In genomic region chr9:94693485-94694191, GRCh38 we compare ENCODE assay signal across 27 cellular contexts. TPM values are rescaled to one million over a fixed set of nuclear protein-coding genes. Genes with fewer than 3 reads are reported as not detected.
A peak's percentile ranks its signal among the peaks of the same experiment; 100 is the strongest.
DNase-seq lines count a peak whose midpoint lies in the region; ATAC-seq and TF ChIP-seq lines count a peak whose summit lies in the region.
"Had no signal": no experiment of that assay in that cellular context is flagged by ENCODE, and none has a peak within 500 bp of the region (broad histone marks: within the 10 kb centered on the region; RNA-seq: fewer than 3 reads in every experiment).

No MANE protein-coding gene starts in this region.

- H3K9me3 ChIP-seq in cardiac muscle cell (ENCODE audit: low read depth) (no peaks in the 10 kb centered on the region), left lung (no peaks in the 10 kb centered on the region), stomach smooth muscle (ENCODE audit: control insufficient read depth in 2 of 2, low read length in 2 of 2) (no peaks in the 10 kb centered on the region), OCI-LY7 (ENCODE audit: low read length) (no peaks in the 10 kb centered on the region)
- H3K9me3 ChIP-seq: pancreas, right atrium auricular region, thyroid gland had no signal

- DNase-seq in cardiac muscle cell (ENCODE audit: low read depth in 1 of 2, low spot score in 1 of 2) (no peak), left ventricle myocardium superior (no peak), left lung (no peak), iPS-NIHi7 (ENCODE audit: extremely low spot score) (no peak), OCI-LY7 (ENCODE audit: low spot score) (no peak)
- no peak for DNase-seq in activated CD4-positive, alpha-beta T cell treated with anti-CD3 and anti-CD28 coated beads for 4 hours
- DNase-seq: activated CD4-positive, alpha-beta T cell treated with anti-CD3 and anti-CD28 coated beads, Interleukin-2, amount 50 U/mL, for 48 hours; activated naive CD4-positive, alpha-beta T cell; activated T-cell treated with anti-CD3 and anti-CD28 coated beads, Interleukin-2, amount 50 U/mL, for 72 hours; CD4-positive, alpha-beta memory T cell; cerebellar nuclear complex; head of caudate nucleus; HFFc6; nephron progenitor cell; PC-3; stimulated activated CD4-positive, alpha-beta T cell treated with anti-CD3 and anti-CD28 coated beads, Interleukin-2, amount 100 ng/mL, for 24 hours; stimulated activated CD8-positive, alpha-beta memory T cell treated with anti-CD3 and anti-CD28 coated beads, Interleukin-4, amount 100 ng/mL, for 48 hours; T-helper 17 cell had no signal

- no peaks in the 10 kb centered on the region for H3K79me2 ChIP-seq in OCI-LY7 (ENCODE audit: insufficient read depth, low read depth, low read length)

- POLR2A ChIA-PET in OCI-LY7 (lab: Charles Lee) = interaction anchor here (0.7 kb wide), 1 partner anchor 451 kb away, joined by 4 read pairs; no protein-coding TSS in a partner anchor

- H3K36me3 ChIP-seq in cardiac muscle cell (no peaks in the 10 kb centered on the region), left lung (no peaks in the 10 kb centered on the region), stomach smooth muscle (ENCODE audit: control insufficient read depth in 2 of 2, insufficient read depth in 2 of 2, low read length in 2 of 2) (no peaks in the 10 kb centered on the region), OCI-LY7 (ENCODE audit: insufficient read depth, low read length) (no peaks in the 10 kb centered on the region)
- H3K36me3 ChIP-seq: pancreas, right atrium auricular region, thyroid gland had no signal

- H3K4me2 ChIP-seq in OCI-LY7 (ENCODE audit: low read length) = no peak overlapping the region

- BruUV-seq in OCI-LY7 (replicated peaks; lab: Mats Ljungman, UMichigan) = no TSS peak

- TF ChIP-seq CTCF in cardiac muscle cell (IDR thresholded peaks at IDR 0.05; ENCODE audit: low read depth, low read length) (no peak), VCaP (conservative IDR thresholded peaks at IDR 0.05) (no peak), left lung (IDR thresholded peaks at IDR 0.05) (no peak), OCI-LY7 (conservative IDR thresholded peaks at IDR 0.05; ENCODE audit: low read length) (no peak)

- no peaks in the 10 kb centered on the region for H4K20me1 ChIP-seq in OCI-LY7 (ENCODE audit: insufficient read depth, low read length)

- CTCF ChIA-PET in OCI-LY7 (lab: Charles Lee; ENCODE audit: unreplicated experiment) = no interaction called here

- ATAC-seq in left ventricle myocardium superior (no peak), left lung (peak; percentile 34)
- ATAC-seq: activated CD4-positive, CD25-positive, alpha-beta regulatory T cell treated with anti-CD3 and anti-CD28 coated beads, Interleukin-2, amount 50 U/mL, for 24 hours; activated T-cell treated with anti-CD3 and anti-CD28 coated beads, Interleukin-2, amount 50 U/mL, for 72 hours; esophagus mucosa; PC-3; T-helper 17 cell had no signal

- peak overlapping the region; percentile 59 for H3K27ac ChIP-seq in cardiac muscle cell
- H3K27ac ChIP-seq in VCaP = peak overlapping the region; percentile 81
- H3K27ac ChIP-seq in left lung = no peak overlapping the region
- H3K27ac ChIP-seq in stomach smooth muscle (ENCODE audit: low read length) = peak overlapping the region; percentile 49
- no peak overlapping the region for H3K27ac ChIP-seq in OCI-LY7 (ENCODE audit: low read depth, low read length, poor library complexity, severe bottlenecking)
- H3K27ac ChIP-seq: right atrium auricular region, thyroid gland had no signal

- H3K4me1 ChIP-seq in cardiac muscle cell (ENCODE audit: low read depth) = peaks cover 8% of the 10 kb centered on the region
- peaks cover 4% of the 10 kb centered on the region in 2 donors for H3K4me1 ChIP-seq in left lung
- peaks cover 17% of the 10 kb centered on the region for H3K4me1 ChIP-seq in stomach smooth muscle (ENCODE audit: control insufficient read depth, insufficient read depth, low read length)
- no peaks in the 10 kb centered on the region for H3K4me1 ChIP-seq in OCI-LY7 (ENCODE audit: insufficient read depth, low read length, poor library complexity, severe bottlenecking)
- H3K4me1 ChIP-seq: right atrium auricular region had no signal

- intact Hi-C loops in left ventricle myocardium superior (cut with micrococcal nuclease) (no loop called here), left lung (cut with DNase I) (no loop called here), OCI-LY7 (cut with micrococcal nuclease; ENCODE audit: unreplicated experiment) (no loop called here)

- H3K9me2 ChIP-seq in OCI-LY7 (ENCODE audit: insufficient read depth, low read length) = no peaks in the 10 kb centered on the region

- no peak overlapping the region for H3K9ac ChIP-seq in stomach smooth muscle (ENCODE audit: low read length in 2 of 2)

- no peak overlapping the region for H2AFZ ChIP-seq in OCI-LY7 (ENCODE audit: low read length)

- H3K27me3 ChIP-seq in cardiac muscle cell (no peaks in the 10 kb centered on the region), left lung (no peaks in the 10 kb centered on the region), stomach smooth muscle (ENCODE audit: control insufficient read depth in 1 of 2, insufficient read depth in 2 of 2, low read length in 2 of 2) (no peaks in the 10 kb centered on the region)
- H3K27me3 ChIP-seq: pancreas, right atrium auricular region, thyroid gland had no signal

- no peak overlapping the region for H3K4me3 ChIP-seq in cardiac muscle cell
- H3K4me3 ChIP-seq in left lung = no peak overlapping the region
- peak overlapping the region; percentile 8 to 47 for H3K4me3 ChIP-seq in stomach smooth muscle (ENCODE audit: low read length in 2 of 2)
- no peak overlapping the region for H3K4me3 ChIP-seq in OCI-LY7 (ENCODE audit: low read depth, low read length, poor library complexity, severe bottlenecking)
- H3K4me3 ChIP-seq: lung, pancreas, right atrium auricular region, thyroid gland had no signal

RNA-seq across cellular contexts. Expression of gene AOPEP, which starts 32.9 kb away (rescaled TPM):
- total RNA-seq in cardiac muscle cell (67.7 and 88.7 TPM in 2 replicates), left ventricle myocardium superior (161 TPM), left lung (10 to 100 TPM; 74.3 to 83.2 TPM), OCI-LY7 (2022) (20.6 and 24.3 TPM in 2 replicates)
- polyA plus RNA-seq in cardiac muscle cell = 46.8 and 55.9 TPM in 2 replicates
- total RNA-seq in OCI-LY7 (2014; rRNA removed; shearing (Covaris generic)) = 17.3 and 20.5 TPM in 2 replicates

RNA-seq across cellular contexts. Expression of gene FBP1, which starts 54.3 kb away (rescaled TPM):
- total RNA-seq in cardiac muscle cell (0.46 and 2.9 TPM in 2 replicates), left ventricle myocardium superior (1.3 TPM), left lung (100 to 1,000 TPM; 191 to 210 TPM), OCI-LY7 (2022) (63.9 and 94.1 TPM in 2 replicates)
- polyA plus RNA-seq in cardiac muscle cell = 1.3 and 3.1 TPM in 2 replicates
- 70.0 and 79.1 TPM in 2 replicates for total RNA-seq in OCI-LY7 (2014; rRNA removed; shearing (Covaris generic))
- total RNA-seq: fibroblast of villous mesenchyme, HFFc6 had no signal

Comparison
In these comparisons a context has a peak if more than half of its experiments do, and no peak if none do; other contexts are left out.
1. H3K27ac ChIP-seq: peak in cardiac muscle cell (single experiment), VCaP (single experiment) and stomach smooth muscle (single experiment); none in left lung (0 of 2) and OCI-LY7 (single experiment).
2. H3K4me3 ChIP-seq: peak in stomach smooth muscle (2 of 2); none in cardiac muscle cell (single experiment), left lung (0 of 2) and OCI-LY7 (single experiment).
3. RNA of gene FBP1, which starts 54.3 kb away (total RNA-seq): 191 to 210 TPM in left lung and 63.9 to 94.1 TPM in OCI-LY7; 0.46 to 2.9 TPM in cardiac muscle cell and 1.3 TPM in left ventricle myocardium superior (single experiment); every median in the first group is over 10 times any median in the second.